ENCODE assay signal across 9 cellular contexts in genomic region chr3:170914212-170914611, GRCh38.
"Had no signal": no experiment of that assay in that cellular context is flagged by ENCODE, and none has a peak within 500 bp of the region (broad histone marks: within the 10 kb centered on the region; RNA-seq: fewer than 3 reads in every experiment).

No MANE protein-coding gene starts in this region.

- H3K4me3 ChIP-seq: GM23248, HAP-1 had no signal

- H2AFZ ChIP-seq: GM23248 had no signal

- H3K4me3 Mint-ChIP-seq: HFFc6 had no signal

- ATAC-seq: HCT116 had no signal

- FAIRE-seq: HTR-8/SVneo had no signal

- H3K36me3 ChIP-seq: HAP-1 had no signal

- H3K4me1 ChIP-seq: HAP-1 had no signal

- H3K27ac Mint-ChIP-seq: HFFc6 had no signal

- H3K9ac ChIP-seq: GM23248, KMS-11 had no signal

- H3K4me2 ChIP-seq: KMS-11 had no signal

- H3K27ac ChIP-seq: GM23248, KMS-11 had no signal

- DNase-seq: GOT3, H7, HFFc6, KBM-7 had no signal
